In the genomic region with DNA sequence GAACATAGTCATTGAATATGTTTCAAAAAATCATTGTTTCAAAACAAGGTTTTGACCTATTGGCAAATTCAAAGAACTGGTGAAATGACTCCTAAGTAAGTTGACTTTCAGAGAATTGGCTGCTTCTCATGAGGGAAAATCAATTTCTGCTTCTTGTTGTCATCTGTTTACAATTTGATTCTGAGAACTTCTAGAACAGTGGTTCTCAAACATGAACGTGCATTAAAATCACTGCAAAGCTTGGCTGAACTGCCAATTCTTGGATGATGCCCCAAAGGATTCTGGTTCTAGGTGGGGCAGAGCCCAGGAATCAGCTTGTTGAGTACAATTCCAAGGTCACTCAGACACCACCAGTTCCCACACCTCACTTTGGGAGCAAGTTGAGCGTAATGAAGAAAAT, we compare ENCODE assay signal across 18 cellular contexts.
"Had no signal": no experiment of that assay in that cellular context is flagged by ENCODE, and none has a peak within 500 bp of the region (broad histone marks: within the 10 kb centered on the region; RNA-seq: fewer than 3 reads in every experiment).

No MANE protein-coding gene starts in this region.

- DNase-seq: effector memory CD8-positive, alpha-beta T cell; foreskin melanocyte; mammary epithelial cell; mucosa of descending colon; naive thymus-derived CD8-positive, alpha-beta T cell; posterior cingulate gyrus; small intestine; stimulated activated CD4-positive, alpha-beta T cell treated with anti-CD3 and anti-CD28 coated beads, Interleukin-12 subunit alpha, Interleukin-12 subunit beta, amount 100 ng/mL, for 4 hours; stimulated activated naive CD4-positive, alpha-beta T cell; stomach; substantia nigra; trophoblast cell had no signal

- H3K4me2 ChIP-seq: hepatocyte had no signal

- H3K36me3 ChIP-seq: esophagus muscularis mucosa, neutrophil, stomach had no signal

- H3K27me3 Mint-ChIP-seq: effector memory CD8-positive, alpha-beta T cell; naive thymus-derived CD8-positive, alpha-beta T cell had no signal

- H3K4me3 ChIP-seq: esophagus muscularis mucosa, hepatocyte, mucosa of descending colon, stomach had no signal

- H3K36me3 Mint-ChIP-seq: naive thymus-derived CD8-positive, alpha-beta T cell had no signal

- ATAC-seq: effector memory CD8-positive, alpha-beta T cell; left colon; mucosa of descending colon; naive thymus-derived CD8-positive, alpha-beta T cell had no signal

- H3K27ac Mint-ChIP-seq: dendritic cell treated with granulocyte-macrophage colony-stimulating factor and Interleukin-4, amounts not matched to agents 40 ng/mL and 50 ng/mL, for 4 days; effector memory CD8-positive, alpha-beta T cell had no signal

- H2AFZ ChIP-seq: hepatocyte had no signal

- H3K4me3 Mint-ChIP-seq: dendritic cell treated with granulocyte-macrophage colony-stimulating factor and Interleukin-4, amounts not matched to agents 40 ng/mL and 50 ng/mL, for 4 days; effector memory CD8-positive, alpha-beta T cell; naive thymus-derived CD8-positive, alpha-beta T cell had no signal

- H3K27me3 ChIP-seq: esophagus muscularis mucosa, hepatocyte, neutrophil, stomach had no signal

- H3K9me3 Mint-ChIP-seq: dendritic cell treated with granulocyte-macrophage colony-stimulating factor and Interleukin-4, amounts not matched to agents 40 ng/mL and 50 ng/mL, for 4 days; effector memory CD8-positive, alpha-beta T cell; naive thymus-derived CD8-positive, alpha-beta T cell had no signal

- H3K9me3 ChIP-seq: esophagus muscularis mucosa, mucosa of descending colon, neutrophil, stomach had no signal

- H3K79me2 ChIP-seq: hepatocyte had no signal

- H3K27ac ChIP-seq: epithelial cell of prostate, hepatocyte, neutrophil had no signal
